8 cellular contexts compared by ENCODE assay signal in genomic region chr3:32817195-32817560, GRCh38. TPM values are rescaled to one million over a fixed set of nuclear protein-coding genes. Genes with fewer than 3 reads are reported as not detected.
DNase-seq lines count a peak whose midpoint lies in the region; ATAC-seq and TF ChIP-seq lines count a peak whose summit lies in the region.

No MANE protein-coding gene starts in this region.

- peaks cover 4 to 23% (median 6%) of the 10 kb centered on the region in 5 experiments for H3K9me3 Mint-ChIP-seq in brain

- H3K4me3 ChIP-seq in A673 (ENCODE audit: low read depth, low read length, poor library complexity, severe bottlenecking) (peak overlapping the region; percentile 50), muscle layer of colon (ENCODE audit: low read depth in 1 of 2, low read length in 2 of 2) (peak overlapping the region; percentile 18 to 49)

- H3K27me3 Mint-ChIP-seq in brain, result peaks cover 65% of the 10 kb centered on the region

- H3K27ac Mint-ChIP-seq in brain, result peak overlapping the region in 2 of 5 experiments; percentile 92 to 96

- H3K4me1 ChIP-seq in A673 (ENCODE audit: insufficient read depth, low read length, poor library complexity, severe bottlenecking), result peaks cover 4% of the 10 kb centered on the region
- H3K4me1 ChIP-seq in muscle layer of colon (ENCODE audit: insufficient read depth, low read length), result peaks cover 6% of the 10 kb centered on the region

- intact Hi-C loops in A673 (cut with micrococcal nuclease; ENCODE audit: unreplicated experiment), result no loop called here

- ATAC-seq in GM19463 (IDR thresholded peaks at IDR 0.05; ENCODE audit: unreplicated experiment), result peak; percentile 28
- no peak for ATAC-seq in GM19467 (IDR thresholded peaks at IDR 0.05; ENCODE audit: unreplicated experiment)

- H3K27me3 ChIP-seq in A673 (replicated peaks; ENCODE audit: insufficient read depth, low read depth, low read length, poor library complexity), result peaks cover 70% of the 10 kb centered on the region
- H3K27me3 ChIP-seq in muscle layer of colon (ENCODE audit: control insufficient read depth in 1 of 2, insufficient read depth in 2 of 2, low read length in 2 of 2), result peaks cover 35 to 49% of the 10 kb centered on the region in 2 donors

- peaks cover 57% of the 10 kb centered on the region for H3K4me1 Mint-ChIP-seq in brain

- DNase-seq in A673 (ENCODE audit: low spot score) (no peak), NCI-H2107 treated with DMSO at 0.1 percent for 48 hours (lab: John Stamatoyannopoulos, UW; ENCODE audit: unreplicated experiment) (no peak), NCI-H2196 (lab: John Stamatoyannopoulos, UW; ENCODE audit: unreplicated experiment) (no peak), dermis blood vessel endothelial cell (no peak)

- CTCF ChIA-PET in A673 (lab: Charles Lee), result no interaction called here

- H3K9ac ChIP-seq in muscle layer of colon (ENCODE audit: low read length), result no peak overlapping the region

- H3K27ac ChIP-seq in A673 (ENCODE audit: low read depth, low read length, poor library complexity, severe bottlenecking), result no peak overlapping the region
- H3K27ac ChIP-seq in muscle layer of colon (ENCODE audit: low read depth, low read length), result no peak overlapping the region

- peak overlapping the region; percentile 91 to 94 (median 93) for H3K4me3 Mint-ChIP-seq in brain

- H3K9me3 ChIP-seq in A673 (ENCODE audit: low read depth, low read length, poor library complexity, severe bottlenecking) (peaks cover 10% of the 10 kb centered on the region), muscle layer of colon (ENCODE audit: low read length) (no peaks in the 10 kb centered on the region)

- no TSS peak for BruUV-seq in A673 (replicated peaks; lab: Mats Ljungman, UMichigan)

- H3K36me3 ChIP-seq in A673 (ENCODE audit: insufficient read depth, low read length, poor library complexity, severe bottlenecking) (no peaks in the 10 kb centered on the region), muscle layer of colon (ENCODE audit: insufficient read depth, low read length) (no peaks in the 10 kb centered on the region)

- TF ChIP-seq CTCF in A673 (conservative IDR thresholded peaks at IDR 0.05; ENCODE audit: low read depth, low read length), result no peak
- TF ChIP-seq CTCF in brain (conservative IDR thresholded peaks at IDR 0.05), result no peak

- POLR2A ChIA-PET in A673 (lab: Charles Lee; ENCODE audit: low non-redundant PET), result no interaction called here

- H3K36me3 Mint-ChIP-seq in brain, result peaks cover 12% of the 10 kb centered on the region

RNA-seq across cellular contexts. Expression of gene TRIM71, which starts 0.6 kb away (rescaled TPM):
- total RNA-seq in A673 (2021) (0.30 and 0.39 TPM in 2 replicates), dermis blood vessel endothelial cell (not detected in 2 replicates)
- polyA plus RNA-seq in brain (ENCODE audit: insufficient read depth, low read depth, low replicate concordance), result 0.10 TPM
